In genomic region chr6:16238658-16239089, GRCh38 we compare ENCODE assay signal across 8 cellular contexts. TPM values are rescaled to one million over a fixed set of nuclear protein-coding genes. Genes with fewer than 3 reads are reported as not detected.
DNase-seq lines count a peak whose midpoint lies in the region; ATAC-seq lines count a peak whose summit lies in the region.

No MANE protein-coding gene starts in this region.

- POLR2A ChIA-PET in activated naive CD8-positive, alpha-beta T cell treated with anti-CD3 and anti-CD28 coated beads, Interleukin-2, amount 10 ng/mL, durations not matched to agents 7 days and 5 days (lab: Charles Lee): interaction anchor here (1.3 to 3.2 kb wide), 6 partner anchors 9 to 109 kb away, joined by 4 to 20 read pairs (median 6); partner anchors contain the start of gene MYLIP

- no peaks in the 10 kb centered on the region for H3K9me3 ChIP-seq in subcutaneous abdominal adipose tissue (ENCODE audit: control insufficient read depth in 5 of 5, low read length in 5 of 5)

- H3K4me3 ChIP-seq in subcutaneous abdominal adipose tissue (ENCODE audit: low read depth in 1 of 5, low read length in 5 of 5): peak overlapping the region; percentile 78 to 92 (median 85)

- ATAC-seq in GM18909 (IDR thresholded peaks at IDR 0.05; ENCODE audit: poor library complexity, unreplicated experiment) (peak; percentile 21), HG03064 (IDR thresholded peaks at IDR 0.05; ENCODE audit: low read depth, unreplicated experiment) (peak; percentile 24), GM21367 (IDR thresholded peaks at IDR 0.05; ENCODE audit: unreplicated experiment) (no peak)
- peak; percentile 26 for ATAC-seq in activated naive CD8-positive, alpha-beta T cell treated with anti-CD3 and anti-CD28 coated beads, Interleukin-2, amount 10 ng/mL, durations not matched to agents 7 days and 5 days (ENCODE audit: low read depth)

- H3K4me3 Mint-ChIP-seq in activated naive CD8-positive, alpha-beta T cell treated with anti-CD3 and anti-CD28 coated beads, Interleukin-2, amount 10 ng/mL, durations not matched to agents 7 days and 5 days: peak overlapping the region; percentile 94

- peaks cover 11% of the 10 kb centered on the region for H3K27me3 Mint-ChIP-seq in activated naive CD8-positive, alpha-beta T cell treated with anti-CD3 and anti-CD28 coated beads, Interleukin-2, amount 10 ng/mL, durations not matched to agents 7 days and 5 days

- H3K4me1 Mint-ChIP-seq in activated naive CD8-positive, alpha-beta T cell treated with anti-CD3 and anti-CD28 coated beads, Interleukin-2, amount 10 ng/mL, durations not matched to agents 7 days and 5 days: peaks cover 30% of the 10 kb centered on the region

- peak overlapping the region; percentile 88 for H3K27ac Mint-ChIP-seq in activated naive CD8-positive, alpha-beta T cell treated with anti-CD3 and anti-CD28 coated beads, Interleukin-2, amount 10 ng/mL, durations not matched to agents 7 days and 5 days

- H3K9me3 Mint-ChIP-seq in activated naive CD8-positive, alpha-beta T cell treated with anti-CD3 and anti-CD28 coated beads, Interleukin-2, amount 10 ng/mL, durations not matched to agents 7 days and 5 days: no peaks in the 10 kb centered on the region

- no peaks in the 10 kb centered on the region for H3K27me3 ChIP-seq in subcutaneous abdominal adipose tissue (ENCODE audit: control insufficient read depth in 5 of 5, insufficient read depth in 4 of 5, low read length in 5 of 5)

- peaks cover 2 to 36% (median 23%) of the 10 kb centered on the region in 5 donors for H3K4me1 ChIP-seq in subcutaneous abdominal adipose tissue (ENCODE audit: control insufficient read depth in 5 of 5, insufficient read depth in 5 of 5, low read length in 5 of 5)

- peaks cover 2% of the 10 kb centered on the region for H3K36me3 Mint-ChIP-seq in activated naive CD8-positive, alpha-beta T cell treated with anti-CD3 and anti-CD28 coated beads, Interleukin-2, amount 10 ng/mL, durations not matched to agents 7 days and 5 days

- H3K9ac ChIP-seq in subcutaneous abdominal adipose tissue (ENCODE audit: low read length in 5 of 5): peak overlapping the region in 4 of 5 donors; percentile 49 to 86 (median 78)

- no peaks in the 10 kb centered on the region for H3K36me3 ChIP-seq in subcutaneous abdominal adipose tissue (ENCODE audit: control insufficient read depth in 5 of 5, insufficient read depth in 5 of 5, low read length in 5 of 5)

- no peak overlapping the region for H3K27ac ChIP-seq in subcutaneous abdominal adipose tissue (ENCODE audit: low read depth, low read length)

- DNase-seq in activated naive CD8-positive, alpha-beta T cell treated with anti-CD3 and anti-CD28 coated beads, Interleukin-2, amount 10 ng/mL, durations not matched to agents 7 days and 5 days: no peak
- peak; percentile 42 for DNase-seq in iPS-NIHi7 (ENCODE audit: extremely low spot score)
- DNase-seq in glomerular visceral epithelial cell (ENCODE audit: extremely low spot score): no peak
- no peak for DNase-seq in DMS53 (lab: John Stamatoyannopoulos, UW)

RNA-seq across cellular contexts. Expression of gene GMPR, which starts 0.3 kb away (rescaled TPM):
- total RNA-seq in activated naive CD8-positive, alpha-beta T cell treated with anti-CD3 and anti-CD28 coated beads, Interleukin-2, amount 10 ng/mL, durations not matched to agents 7 days and 5 days: 10 to 100 TPM; 11.0 to 14.0 TPM
